24 cellular contexts compared by ENCODE assay signal in genomic region chr17:36475346-36475970, GRCh38. TPM values are rescaled to one million over a fixed set of nuclear protein-coding genes. Genes with fewer than 3 reads are reported as not detected.
DNase-seq lines count a peak whose midpoint lies in the region; ATAC-seq and TF ChIP-seq lines count a peak whose summit lies in the region.
"Had no signal": no experiment of that assay in that cellular context is flagged by ENCODE, and none has a peak within 500 bp of the region (broad histone marks: within the 10 kb centered on the region; RNA-seq: fewer than 3 reads in every experiment).

No MANE protein-coding gene starts in this region.

- H3K9me3 ChIP-seq in hepatocyte (ENCODE audit: low read depth), result no peaks in the 10 kb centered on the region
- H3K9me3 ChIP-seq: ascending aorta, SJCRH30, spleen, tibial artery had no signal

- H3K27me3 Mint-ChIP-seq in neural crest cell (ENCODE audit: low read depth), result peaks cover 91% of the 10 kb centered on the region

- H3K9me3 Mint-ChIP-seq in neural crest cell, result no peaks in the 10 kb centered on the region
- H3K9me3 Mint-ChIP-seq: activated naive CD4-positive, alpha-beta T cell treated with anti-CD3 and anti-CD28 coated beads, Interleukin-2, amount 50 U/mL, for 72 hours; CD8-positive, alpha-beta T cell had no signal

- no peaks in the 10 kb centered on the region for H3K4me1 ChIP-seq in hepatocyte (ENCODE audit: insufficient read depth)
- H3K4me1 ChIP-seq: ascending aorta, SJCRH30, spleen, tibial artery had no signal

- no peaks in the 10 kb centered on the region for H4K20me1 ChIP-seq in hepatocyte (ENCODE audit: insufficient read depth, poor library complexity, severe bottlenecking)

- no peaks in the 10 kb centered on the region for H3K36me3 ChIP-seq in hepatocyte (replicated peaks; ENCODE audit: insufficient read depth, low read depth)
- H3K36me3 ChIP-seq: ascending aorta, SJCRH30, spleen, tibial artery had no signal

- DNase-seq in DMS79 (lab: John Stamatoyannopoulos, UW) (peak; percentile 85), NCI-H2107 (lab: John Stamatoyannopoulos, UW) (peak; percentile 20), RPMI8226 (peak; percentile 16), neural crest cell (ENCODE audit: low read depth, low spot score) (no peak), hepatocyte (ENCODE audit: low spot score) (no peak)
- DNase-seq: activated CD4-positive, alpha-beta T cell treated with anti-CD3 and anti-CD28 coated beads for 36 hours; activated CD8-positive, alpha-beta memory T cell treated with anti-CD3 and anti-CD28 coated beads, Interleukin-2, amount 10 ng/mL, durations not matched to agents 7 days and 5 days; CD8-positive, alpha-beta T cell; DND-41; GM23248; kidney; NCI-H1436; NCI-H446; SJCRH30; spleen; stimulated activated CD4-positive, alpha-beta T cell treated with anti-CD3 and anti-CD28 coated beads, Interleukin-4, amount 100 ng/mL, for 1 hour; stimulated activated naive CD8-positive, alpha-beta T cell treated with anti-CD3 and anti-CD28 coated beads, Interleukin-15, Interleukin-2, amounts not matched to agents 100 U/mL and 50 U/mL, for 24 hours; T-helper 1 cell; tibial artery had no signal

- no peaks in the 10 kb centered on the region for H3K36me3 Mint-ChIP-seq in neural crest cell (ENCODE audit: low read depth)
- H3K36me3 Mint-ChIP-seq: activated CD8-positive, alpha-beta memory T cell treated with anti-CD3 and anti-CD28 coated beads, Interleukin-2, amount 10 ng/mL, durations not matched to agents 7 days and 5 days; activated naive CD4-positive, alpha-beta T cell treated with anti-CD3 and anti-CD28 coated beads, Interleukin-2, amount 50 U/mL, for 72 hours; CD8-positive, alpha-beta T cell had no signal

- H3K27ac ChIP-seq in hepatocyte, result no peak overlapping the region
- H3K27ac ChIP-seq: ascending aorta, GM23248, SJCRH30, spleen, tibial artery had no signal

- TF ChIP-seq CTCF in neural crest cell (conservative IDR thresholded peaks at IDR 0.05) (no peak), hepatocyte (IDR thresholded peaks at IDR 0.05; ENCODE audit: poor library complexity) (no peak)

- H3K4me3 Mint-ChIP-seq in neural crest cell, result no peak overlapping the region
- H3K4me3 Mint-ChIP-seq: activated CD4-positive, alpha-beta T cell treated with anti-CD3 and anti-CD28 coated beads for 36 hours; activated CD8-positive, alpha-beta memory T cell treated with anti-CD3 and anti-CD28 coated beads, Interleukin-2, amount 10 ng/mL, durations not matched to agents 7 days and 5 days; CD8-positive, alpha-beta T cell had no signal

- ATAC-seq in HG02884 (IDR thresholded peaks at IDR 0.05; ENCODE audit: unreplicated experiment) (no peak), GM19324 (IDR thresholded peaks at IDR 0.05; ENCODE audit: low FRiP score, unreplicated experiment) (no peak), GM19395 (IDR thresholded peaks at IDR 0.05; ENCODE audit: unreplicated experiment) (no peak)
- ATAC-seq: activated CD4-positive, alpha-beta T cell treated with anti-CD3 and anti-CD28 coated beads for 36 hours; activated CD8-positive, alpha-beta memory T cell treated with anti-CD3 and anti-CD28 coated beads, Interleukin-2, amount 10 ng/mL, durations not matched to agents 7 days and 5 days; activated naive CD4-positive, alpha-beta T cell treated with anti-CD3 and anti-CD28 coated beads, Interleukin-2, amount 50 U/mL, for 72 hours; CD8-positive, alpha-beta T cell; stimulated activated naive CD8-positive, alpha-beta T cell treated with anti-CD3 and anti-CD28 coated beads, Interleukin-15, Interleukin-2, amounts not matched to agents 100 U/mL and 50 U/mL, for 24 hours had no signal

- H3K27me3 ChIP-seq in hepatocyte, result peaks cover 28% of the 10 kb centered on the region
- H3K27me3 ChIP-seq: ascending aorta had no signal

- WGBS in hepatocyte (ENCODE audit: low lambda C conversion rate, missing lambda C conversion rate), result 71% methylated on average over 4 of the region's 4 CpGs

- no peaks in the 10 kb centered on the region for H3K4me1 Mint-ChIP-seq in neural crest cell
- H3K4me1 Mint-ChIP-seq: activated CD4-positive, alpha-beta T cell treated with anti-CD3 and anti-CD28 coated beads for 36 hours; activated CD8-positive, alpha-beta memory T cell treated with anti-CD3 and anti-CD28 coated beads, Interleukin-2, amount 10 ng/mL, durations not matched to agents 7 days and 5 days had no signal

- peak overlapping the region; percentile 75 for H3K27ac Mint-ChIP-seq in neural crest cell (ENCODE audit: unreplicated experiment)
- H3K27ac Mint-ChIP-seq: activated CD4-positive, alpha-beta T cell treated with anti-CD3 and anti-CD28 coated beads for 36 hours; activated CD8-positive, alpha-beta memory T cell treated with anti-CD3 and anti-CD28 coated beads, Interleukin-2, amount 10 ng/mL, durations not matched to agents 7 days and 5 days; activated naive CD4-positive, alpha-beta T cell treated with anti-CD3 and anti-CD28 coated beads, Interleukin-2, amount 50 U/mL, for 72 hours; CD8-positive, alpha-beta T cell had no signal

- H3K4me2 ChIP-seq in hepatocyte, result no peak overlapping the region

- no peak overlapping the region for H3K4me3 ChIP-seq in hepatocyte
- H3K4me3 ChIP-seq: ascending aorta, GM23248, SJCRH30, spleen, tibial artery had no signal

- no peak overlapping the region for H2AFZ ChIP-seq in hepatocyte
- H2AFZ ChIP-seq: GM23248 had no signal

- H3K9me2 ChIP-seq in hepatocyte (replicated peaks; ENCODE audit: insufficient read depth), result no peaks in the 10 kb centered on the region

- H3K79me2 ChIP-seq in hepatocyte, result no peaks in the 10 kb centered on the region

RNA-seq across cellular contexts. Expression of gene ZNHIT3, which starts 11.0 kb away (rescaled TPM):
- total RNA-seq in neural crest cell, result 53.7 and 57.0 TPM in 2 replicates
- 48.1 and 54.1 TPM in 2 replicates for total RNA-seq in hepatocyte
- 39.6 and 53.3 TPM in 2 replicates for polyA plus RNA-seq in hepatocyte

RNA-seq across cellular contexts. Expression of gene MYO19, which starts 59.2 kb away (rescaled TPM):
- total RNA-seq in neural crest cell (101 and 104 TPM in 2 replicates), hepatocyte (29.8 and 32.1 TPM in 2 replicates)
- polyA plus RNA-seq in hepatocyte, result 19.7 and 24.5 TPM in 2 replicates

RNA-seq across cellular contexts. Expression of gene PIGW, which starts 59.3 kb away (rescaled TPM):
- 20.8 and 20.9 TPM in 2 replicates for total RNA-seq in neural crest cell
- 6.0 and 10.8 TPM in 2 replicates for total RNA-seq in hepatocyte
- 9.5 and 10.2 TPM in 2 replicates for polyA plus RNA-seq in hepatocyte

Comparison
In these comparisons a context has a peak if more than half of its experiments do, and no peak if none do; other contexts are left out.
1. DNase-seq: peak in DMS79 (single experiment), NCI-H2107 (single experiment) and RPMI8226 (single experiment); none in neural crest cell (single experiment) and hepatocyte (single experiment).